In the genomic region with DNA sequence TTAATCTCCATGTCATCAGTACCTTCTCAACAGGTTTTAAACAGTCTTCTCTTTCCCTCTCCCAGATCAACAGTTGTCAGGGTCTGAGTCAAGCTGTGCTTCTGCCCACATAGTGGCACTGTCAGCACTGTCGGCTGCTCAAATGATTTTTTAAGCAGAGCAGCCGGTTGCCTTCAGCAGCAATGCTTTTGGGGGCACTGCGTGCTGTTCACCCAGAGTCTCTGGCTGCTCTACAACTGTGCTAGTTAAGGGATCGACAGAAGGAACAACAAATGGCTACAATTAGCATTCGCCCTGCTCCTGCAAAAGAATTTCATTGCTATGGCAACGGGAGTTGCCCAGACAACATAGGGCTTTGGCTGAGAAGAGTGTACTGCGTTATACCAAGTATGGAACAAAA, we compare ENCODE assay signal across 11 cellular contexts.
DNase-seq lines count a peak whose midpoint lies in the region; ATAC-seq and TF ChIP-seq lines count a peak whose summit lies in the region.
"Had no signal": no experiment of that assay in that cellular context is flagged by ENCODE, and none has a peak within 500 bp of the region (broad histone marks: within the 10 kb centered on the region; RNA-seq: fewer than 3 reads in every experiment).

No MANE protein-coding gene starts in this region.

- H3K27me3 ChIP-seq in AG04450 (ENCODE audit: control insufficient read depth, insufficient read depth, low read length) = no peaks in the 10 kb centered on the region
- no peaks in the 10 kb centered on the region for H3K27me3 ChIP-seq in ectodermal cell (ENCODE audit: control insufficient read depth, insufficient read depth, low read length, poor library complexity, severe bottlenecking)
- H3K27me3 ChIP-seq: vagina had no signal

- CTCF ChIA-PET in AG04450 (lab: Charles Lee) = interaction anchor here (0.9 to 6.1 kb wide), 4 partner anchors 20 to 156 kb away, joined by 3 to 57 read pairs (median 10); no protein-coding TSS in a partner anchor

- H3K27me3 Mint-ChIP-seq in stimulated activated naive B cell treated with anti-CD40 and anti-IgM and Interleukin-4, amounts not matched to agents 10 μg/mL and 1 μg/mL and 100 μg/mL, for 72 hours = no peaks in the 10 kb centered on the region
- H3K27me3 Mint-ChIP-seq: activated naive CD4-positive, alpha-beta T cell treated with anti-CD3 and anti-CD28 coated beads, Interleukin-2, amount 10 ng/mL, durations not matched to agents 7 days and 5 days had no signal

- H3K4me3 Mint-ChIP-seq in stimulated activated effector memory CD8-positive, alpha-beta T cell treated with anti-CD3 and anti-CD28 coated beads, Interleukin-12 subunit alpha, Interleukin-12 subunit beta, amount 100 ng/mL, for 72 hours = no peak overlapping the region
- H3K4me3 Mint-ChIP-seq in stimulated activated naive B cell treated with anti-CD40 and anti-IgM and Interleukin-4, amounts not matched to agents 10 μg/mL and 1 μg/mL and 100 μg/mL, for 72 hours = no peak overlapping the region
- H3K4me3 Mint-ChIP-seq: activated naive CD4-positive, alpha-beta T cell treated with anti-CD3 and anti-CD28 coated beads, Interleukin-2, amount 10 ng/mL, durations not matched to agents 7 days and 5 days had no signal

- DNase-seq in AG04450 (ENCODE audit: low read depth, low spot score) = peak; percentile 13
- peak; percentile 88 for DNase-seq in NCI-H1694 treated with DMSO at 0.1 percent for 48 hours (lab: John Stamatoyannopoulos, UW)
- peak; percentile 91 for DNase-seq in left kidney (ENCODE audit: low read depth, low spot score)
- DNase-seq in EL = no peak
- DNase-seq in stimulated activated effector memory CD8-positive, alpha-beta T cell treated with anti-CD3 and anti-CD28 coated beads, Interleukin-12 subunit alpha, Interleukin-12 subunit beta, amount 100 ng/mL, for 72 hours (ENCODE audit: low spot score in 2 of 2) = no peak
- no peak for DNase-seq in stimulated activated naive B cell treated with anti-CD40 and anti-IgM and Interleukin-4, amounts not matched to agents 10 μg/mL and 1 μg/mL and 100 μg/mL, for 72 hours
- DNase-seq: activated naive CD4-positive, alpha-beta T cell treated with anti-CD3 and anti-CD28 coated beads, Interleukin-2, amount 10 ng/mL, durations not matched to agents 7 days and 5 days; psoas muscle had no signal

- no peak overlapping the region for H3K27ac Mint-ChIP-seq in stimulated activated effector memory CD8-positive, alpha-beta T cell treated with anti-CD3 and anti-CD28 coated beads, Interleukin-12 subunit alpha, Interleukin-12 subunit beta, amount 100 ng/mL, for 72 hours
- H3K27ac Mint-ChIP-seq in stimulated activated naive B cell treated with anti-CD40 and anti-IgM and Interleukin-4, amounts not matched to agents 10 μg/mL and 1 μg/mL and 100 μg/mL, for 72 hours = no peak overlapping the region
- H3K27ac Mint-ChIP-seq: activated naive CD4-positive, alpha-beta T cell treated with anti-CD3 and anti-CD28 coated beads, Interleukin-2, amount 10 ng/mL, durations not matched to agents 7 days and 5 days had no signal

- WGBS in ectodermal cell, 2 experiments = 9 to 15% methylated on average over 7 of the region's 7 CpGs

- H3K9me3 Mint-ChIP-seq in stimulated activated effector memory CD8-positive, alpha-beta T cell treated with anti-CD3 and anti-CD28 coated beads, Interleukin-12 subunit alpha, Interleukin-12 subunit beta, amount 100 ng/mL, for 72 hours = no peaks in the 10 kb centered on the region
- H3K9me3 Mint-ChIP-seq in stimulated activated naive B cell treated with anti-CD40 and anti-IgM and Interleukin-4, amounts not matched to agents 10 μg/mL and 1 μg/mL and 100 μg/mL, for 72 hours = no peaks in the 10 kb centered on the region
- H3K9me3 Mint-ChIP-seq: activated naive CD4-positive, alpha-beta T cell treated with anti-CD3 and anti-CD28 coated beads, Interleukin-2, amount 10 ng/mL, durations not matched to agents 7 days and 5 days had no signal

- H3K4me1 ChIP-seq in ectodermal cell (ENCODE audit: control insufficient read depth, insufficient read depth, low read length) = peaks cover 14% of the 10 kb centered on the region
- H3K4me1 ChIP-seq: psoas muscle, vagina had no signal

- POLR2A ChIA-PET in AG04450 (lab: Yijun Ruan, JAX) = no interaction called here

- no peaks in the 10 kb centered on the region for H3K4me1 Mint-ChIP-seq in stimulated activated effector memory CD8-positive, alpha-beta T cell treated with anti-CD3 and anti-CD28 coated beads, Interleukin-12 subunit alpha, Interleukin-12 subunit beta, amount 100 ng/mL, for 72 hours
- no peaks in the 10 kb centered on the region for H3K4me1 Mint-ChIP-seq in stimulated activated naive B cell treated with anti-CD40 and anti-IgM and Interleukin-4, amounts not matched to agents 10 μg/mL and 1 μg/mL and 100 μg/mL, for 72 hours
- H3K4me1 Mint-ChIP-seq: activated naive CD4-positive, alpha-beta T cell treated with anti-CD3 and anti-CD28 coated beads, Interleukin-2, amount 10 ng/mL, durations not matched to agents 7 days and 5 days had no signal

- H3K36me3 ChIP-seq in ectodermal cell (ENCODE audit: control insufficient read depth, insufficient read depth, low read length) = no peaks in the 10 kb centered on the region
- H3K36me3 ChIP-seq: vagina had no signal

- no peak for ATAC-seq in stimulated activated effector memory CD8-positive, alpha-beta T cell treated with anti-CD3 and anti-CD28 coated beads, Interleukin-12 subunit alpha, Interleukin-12 subunit beta, amount 100 ng/mL, for 72 hours
- ATAC-seq in stimulated activated naive B cell treated with anti-CD40 and anti-IgM and Interleukin-4, amounts not matched to agents 10 μg/mL and 1 μg/mL and 100 μg/mL, for 72 hours (replicated peaks) = no peak
- ATAC-seq in GM18867 (IDR thresholded peaks at IDR 0.05; ENCODE audit: unreplicated experiment) = no peak
- ATAC-seq: psoas muscle had no signal

- no peak overlapping the region for H3K27ac ChIP-seq in AG04450 (ENCODE audit: low read depth, low read length)
- H3K27ac ChIP-seq in ectodermal cell (ENCODE audit: insufficient read depth, low read depth, low read length, poor library complexity, severe bottlenecking) = peak overlapping the region; percentile 90
- H3K27ac ChIP-seq: psoas muscle, vagina had no signal

- TF ChIP-seq CTCF in AG04450 (IDR thresholded peaks at IDR 0.05; ENCODE audit: low read depth, low read length) = 0 out of 2 replicates have a peak, but pooled peaks have one; percentile 3

- H3K9me3 ChIP-seq in AG04450 (ENCODE audit: control insufficient read depth, insufficient read depth, low read length) = no peaks in the 10 kb centered on the region
- no peaks in the 10 kb centered on the region for H3K9me3 ChIP-seq in ectodermal cell (ENCODE audit: control insufficient read depth, low read length)
- H3K9me3 ChIP-seq: psoas muscle, vagina had no signal

- peak overlapping the region; percentile 18; the same call in 1 of the 2 replicates for H3K4me3 ChIP-seq in AG04450 (ENCODE audit: low read depth, low read length)
- no peak overlapping the region for H3K4me3 ChIP-seq in ectodermal cell (ENCODE audit: insufficient read depth, low read depth, low read length)
- H3K4me3 ChIP-seq: psoas muscle, vagina had no signal

- H3K36me3 Mint-ChIP-seq in stimulated activated effector memory CD8-positive, alpha-beta T cell treated with anti-CD3 and anti-CD28 coated beads, Interleukin-12 subunit alpha, Interleukin-12 subunit beta, amount 100 ng/mL, for 72 hours = no peaks in the 10 kb centered on the region
- no peaks in the 10 kb centered on the region for H3K36me3 Mint-ChIP-seq in stimulated activated naive B cell treated with anti-CD40 and anti-IgM and Interleukin-4, amounts not matched to agents 10 μg/mL and 1 μg/mL and 100 μg/mL, for 72 hours
- H3K36me3 Mint-ChIP-seq: activated naive CD4-positive, alpha-beta T cell treated with anti-CD3 and anti-CD28 coated beads, Interleukin-2, amount 10 ng/mL, durations not matched to agents 7 days and 5 days had no signal

Comparison
In these comparisons a context has a peak if more than half of its experiments do, and no peak if none do; other contexts are left out.
1. DNase-seq: peak in AG04450 (single experiment), NCI-H1694 treated with DMSO at 0.1 percent for 48 hours (single experiment) and left kidney (single experiment); none in EL (single experiment), stimulated activated effector memory CD8-positive, alpha-beta T cell treated with anti-CD3 and anti-CD28 coated beads, Interleukin-12 subunit alpha, Interleukin-12 subunit beta, amount 100 ng/mL, for 72 hours (0 of 2) and stimulated activated naive B cell treated with anti-CD40 and anti-IgM and Interleukin-4, amounts not matched to agents 10 μg/mL and 1 μg/mL and 100 μg/mL, for 72 hours (single experiment).